Comparison of ENCODE assay signal across 2 cellular contexts in genomic region chrX:17039826-17040225, GRCh38.
TF ChIP-seq lines count a peak whose summit lies in the region.

No MANE protein-coding gene starts in this region.

TF ChIP-seq in SK-N-SH treated with all-trans-retinoic acid at 6 μM for 48 hours, 23 proteins besides CTCF, POLR2A, EP300 and RAD21 (continued from another document):
- TF ChIP-seq CREB5 (CRISPR knock-in tag; IDR thresholded peaks at IDR 0.05; ENCODE audit: low read depth) (no peak), CSRNP3 (CRISPR knock-in tag; IDR thresholded peaks at IDR 0.05) (no peak), PATZ1 (CRISPR knock-in tag; IDR thresholded peaks at IDR 0.05; ENCODE audit: borderline replicate concordance) (no peak), POU6F1 (CRISPR knock-in tag; IDR thresholded peaks at IDR 0.05; ENCODE audit: borderline replicate concordance, low read depth) (no peak), ZC3H10 (CRISPR knock-in tag; IDR thresholded peaks at IDR 0.05) (no peak), GLIS3 (CRISPR knock-in tag; IDR thresholded peaks at IDR 0.05) (no peak), SNAI2 (CRISPR knock-in tag; IDR thresholded peaks at IDR 0.05) (no peak), ZNF565 (CRISPR knock-in tag; conservative IDR thresholded peaks at IDR 0.05; ENCODE audit: low read depth) (no peak), ZNF70 (CRISPR knock-in tag; IDR thresholded peaks at IDR 0.05) (no peak), TSHZ2 (CRISPR knock-in tag; IDR thresholded peaks at IDR 0.05) (no peak), ARNTL (CRISPR knock-in tag; IDR thresholded peaks at IDR 0.05; ENCODE audit: borderline replicate concordance, low read depth) (no peak), ZFP3 (CRISPR knock-in tag; IDR thresholded peaks at IDR 0.05) (no peak)
TF ChIP-seq in SK-N-SH treated with all-trans-retinoic acid at 6 μM for 48 hours: peak in this region for 0.

TF ChIP-seq in SK-N-SH, 30 proteins besides CTCF, POLR2A, EP300 and RAD21 (continued from another document):
- TF ChIP-seq REST (IDR thresholded peaks at IDR 0.05; ENCODE audit: low read depth, low read length) (no peak), MXI1 (IDR thresholded peaks at IDR 0.05; ENCODE audit: low read depth, low read length) (no peak)
